24 cellular contexts compared by ENCODE assay signal in the genomic region with DNA sequence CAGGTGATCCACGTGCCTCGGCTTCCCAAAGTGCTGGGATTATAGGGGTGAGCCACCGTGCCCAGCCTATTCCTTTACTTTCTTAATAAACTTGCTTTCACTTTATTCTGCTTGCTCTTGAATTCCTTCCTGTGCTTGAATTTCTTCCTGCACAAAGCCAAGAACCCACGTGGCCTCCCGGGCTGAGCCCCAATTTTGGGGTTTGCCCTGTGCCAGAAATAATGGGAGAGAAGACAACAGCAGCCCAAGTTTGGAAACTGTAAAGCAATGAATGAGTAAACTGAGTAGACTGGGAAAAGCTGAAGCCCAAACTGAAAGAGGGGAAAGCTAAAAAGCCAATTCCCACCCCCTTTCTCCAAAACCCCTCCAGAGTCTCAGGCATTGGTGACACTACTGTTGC.
A peak's percentile ranks its signal among the peaks of the same experiment; 100 is the strongest.
DNase-seq lines count a peak whose midpoint lies in the region; ATAC-seq and TF ChIP-seq lines count a peak whose summit lies in the region.
"Had no signal": no experiment of that assay in that cellular context is flagged by ENCODE, and none has a peak within 500 bp of the region (broad histone marks: within the 10 kb centered on the region; RNA-seq: fewer than 3 reads in every experiment).

No MANE protein-coding gene starts in this region.

- ATAC-seq in left cardiac atrium (peak in 1 of 2 donors; percentile 82), Right ventricle myocardium inferior (no peak), psoas muscle (no peak)
- ATAC-seq in activated CD4-positive, alpha-beta T cell treated with anti-CD3 and anti-CD28 coated beads for 36 hours, result no peak
- ATAC-seq: left lobe of liver; right lobe of liver; stimulated activated effector memory CD8-positive, alpha-beta T cell treated with anti-CD3 and anti-CD28 coated beads, Interleukin-12 subunit alpha, Interleukin-12 subunit beta, amount 100 ng/mL, for 72 hours had no signal

- no peaks in the 10 kb centered on the region for H3K36me3 ChIP-seq in psoas muscle (ENCODE audit: insufficient read depth in 1 of 2, low read depth in 1 of 2)
- H3K36me3 ChIP-seq: BE2C, HAP-1, right lobe of liver, transverse colon, WERI-Rb-1 had no signal

- no peak overlapping the region for H3K27ac ChIP-seq in psoas muscle
- H3K27ac ChIP-seq: right lobe of liver, SK-N-MC, transverse colon, WERI-Rb-1 had no signal

- no peak overlapping the region for H3K4me3 Mint-ChIP-seq in activated CD4-positive, alpha-beta T cell treated with anti-CD3 and anti-CD28 coated beads for 36 hours
- H3K4me3 Mint-ChIP-seq in activated naive CD4-positive, alpha-beta T cell treated with anti-CD3 and anti-CD28 coated beads for 36 hours, result no peak overlapping the region
- H3K4me3 Mint-ChIP-seq: dendritic cell treated with granulocyte-macrophage colony-stimulating factor and Interleukin-4, amounts not matched to agents 40 ng/mL and 50 ng/mL, for 4 days; stimulated activated effector memory CD8-positive, alpha-beta T cell treated with anti-CD3 and anti-CD28 coated beads, Interleukin-12 subunit alpha, Interleukin-12 subunit beta, amount 100 ng/mL, for 72 hours had no signal

- H3K27me3 ChIP-seq in psoas muscle (ENCODE audit: insufficient read depth in 3 of 3, low read length in 2 of 3), result peaks cover 0 to 5% (median 0%) of the 10 kb centered on the region in 3 donors
- H3K27me3 ChIP-seq: BE2C, right lobe of liver, transverse colon had no signal

- peaks cover 13% of the 10 kb centered on the region for H3K27me3 Mint-ChIP-seq in activated CD4-positive, alpha-beta T cell treated with anti-CD3 and anti-CD28 coated beads for 36 hours
- peaks cover 7% of the 10 kb centered on the region for H3K27me3 Mint-ChIP-seq in activated naive CD4-positive, alpha-beta T cell treated with anti-CD3 and anti-CD28 coated beads for 36 hours (ENCODE audit: low read depth)

- CTCF ChIA-PET in activated CD4-positive, alpha-beta T cell treated with anti-CD3 and anti-CD28 coated beads for 36 hours (lab: Charles Lee), result no interaction called here
- CTCF ChIA-PET in activated naive CD4-positive, alpha-beta T cell treated with anti-CD3 and anti-CD28 coated beads for 36 hours (lab: Charles Lee), result interaction anchor here (0.5 kb wide), 1 partner anchor 22 kb away, joined by 3 read pairs; no protein-coding TSS in a partner anchor

- DNase-seq in left cardiac atrium, result peak; percentile 37
- DNase-seq in Right ventricle myocardium inferior (ENCODE audit: missing footprints), result no peak
- DNase-seq in head of caudate nucleus, result peak in 22 of 42 donors; percentile 25 to 73 (median 50)
- DNase-seq in psoas muscle, result peak; percentile 56 to 71
- no peak for DNase-seq in activated CD4-positive, alpha-beta T cell treated with anti-CD3 and anti-CD28 coated beads for 36 hours
- DNase-seq in NCI-H2081 treated with DMSO at 0.1 percent for 48 hours (lab: John Stamatoyannopoulos, UW), result no peak
- no peak for DNase-seq in NCI-H1436 (lab: John Stamatoyannopoulos, UW)
- DNase-seq in activated naive CD4-positive, alpha-beta T cell treated with anti-CD3 and anti-CD28 coated beads for 36 hours, result no peak
- DNase-seq: 8988T; activated CD4-positive, alpha-beta T cell treated with anti-CD3 and anti-CD28 coated beads, Interleukin-2, amount 50 U/mL, for 4 hours; activated gamma-delta T cell; BE2C; COR-L47; DND-41; Karpas-422; NCI-H1092 treated with DMSO at 0.1 percent for 48 hours; right lobe of liver; transverse colon; WERI-Rb-1 had no signal

- H3K9me3 Mint-ChIP-seq in activated CD4-positive, alpha-beta T cell treated with anti-CD3 and anti-CD28 coated beads for 36 hours (ENCODE audit: low read depth), result no peaks in the 10 kb centered on the region
- H3K9me3 Mint-ChIP-seq in activated naive CD4-positive, alpha-beta T cell treated with anti-CD3 and anti-CD28 coated beads for 36 hours, result peaks cover 2% of the 10 kb centered on the region
- H3K9me3 Mint-ChIP-seq: dendritic cell treated with granulocyte-macrophage colony-stimulating factor and Interleukin-4, amounts not matched to agents 40 ng/mL and 50 ng/mL, for 4 days; stimulated activated effector memory CD8-positive, alpha-beta T cell treated with anti-CD3 and anti-CD28 coated beads, Interleukin-12 subunit alpha, Interleukin-12 subunit beta, amount 100 ng/mL, for 72 hours had no signal

- no peak overlapping the region for H3K27ac Mint-ChIP-seq in activated CD4-positive, alpha-beta T cell treated with anti-CD3 and anti-CD28 coated beads for 36 hours
- H3K27ac Mint-ChIP-seq in activated naive CD4-positive, alpha-beta T cell treated with anti-CD3 and anti-CD28 coated beads for 36 hours, result no peak overlapping the region
- H3K27ac Mint-ChIP-seq: dendritic cell treated with granulocyte-macrophage colony-stimulating factor and Interleukin-4, amounts not matched to agents 40 ng/mL and 50 ng/mL, for 4 days; stimulated activated effector memory CD8-positive, alpha-beta T cell treated with anti-CD3 and anti-CD28 coated beads, Interleukin-12 subunit alpha, Interleukin-12 subunit beta, amount 100 ng/mL, for 72 hours had no signal

- no peaks in the 10 kb centered on the region for H3K4me1 ChIP-seq in psoas muscle
- H3K4me1 ChIP-seq: right lobe of liver, transverse colon had no signal

- no peak for TF ChIP-seq CTCF in psoas muscle (IDR thresholded peaks at IDR 0.05)

- intact Hi-C loops in left cardiac atrium (cut with DNase I) (no loop called here), Right ventricle myocardium inferior (cut with DNase I) (no loop called here), head of caudate nucleus (cut with DNase I) (no loop called here), psoas muscle (cut with DNase I) (no loop called here)
- intact Hi-C loops in activated CD4-positive, alpha-beta T cell treated with anti-CD3 and anti-CD28 coated beads for 36 hours (cut with DNase I, micrococcal nuclease), result no loop called here
- intact Hi-C loops in activated naive CD4-positive, alpha-beta T cell treated with anti-CD3 and anti-CD28 coated beads for 36 hours (cut with micrococcal nuclease), result no loop called here

- no peaks in the 10 kb centered on the region for H3K36me3 Mint-ChIP-seq in activated CD4-positive, alpha-beta T cell treated with anti-CD3 and anti-CD28 coated beads for 36 hours (ENCODE audit: low read depth)
- H3K36me3 Mint-ChIP-seq in activated naive CD4-positive, alpha-beta T cell treated with anti-CD3 and anti-CD28 coated beads for 36 hours (ENCODE audit: low read depth), result no peaks in the 10 kb centered on the region
- H3K36me3 Mint-ChIP-seq: stimulated activated effector memory CD8-positive, alpha-beta T cell treated with anti-CD3 and anti-CD28 coated beads, Interleukin-12 subunit alpha, Interleukin-12 subunit beta, amount 100 ng/mL, for 72 hours had no signal

- H3K9me3 ChIP-seq in psoas muscle, result no peaks in the 10 kb centered on the region
- H3K9me3 ChIP-seq: BE2C, HAP-1, right lobe of liver, transverse colon had no signal

- no peak overlapping the region for H3K4me3 ChIP-seq in psoas muscle
- H3K4me3 ChIP-seq: HAP-1, right lobe of liver, SK-N-MC, transverse colon had no signal

- POLR2A ChIA-PET in activated CD4-positive, alpha-beta T cell treated with anti-CD3 and anti-CD28 coated beads for 36 hours (lab: Charles Lee), result no interaction called here

- 22 to 38% (median 22%) methylated on average over 5 of the region's 5 CpGs for WGBS in psoas muscle, 3 donors

- H3K4me1 Mint-ChIP-seq in activated CD4-positive, alpha-beta T cell treated with anti-CD3 and anti-CD28 coated beads for 36 hours, result peaks cover 9% of the 10 kb centered on the region
- H3K4me1 Mint-ChIP-seq in activated naive CD4-positive, alpha-beta T cell treated with anti-CD3 and anti-CD28 coated beads for 36 hours (ENCODE audit: low read depth), result peaks cover 6% of the 10 kb centered on the region
- H3K4me1 Mint-ChIP-seq: stimulated activated effector memory CD8-positive, alpha-beta T cell treated with anti-CD3 and anti-CD28 coated beads, Interleukin-12 subunit alpha, Interleukin-12 subunit beta, amount 100 ng/mL, for 72 hours had no signal

Comparison
In these comparisons a context has a peak if more than half of its experiments do, and no peak if none do; other contexts are left out.
1. DNase-seq: peak in left cardiac atrium (single experiment), head of caudate nucleus (22 of 42) and psoas muscle (2 of 2); none in Right ventricle myocardium inferior (single experiment), activated CD4-positive, alpha-beta T cell treated with anti-CD3 and anti-CD28 coated beads for 36 hours (single experiment), NCI-H2081 treated with DMSO at 0.1 percent for 48 hours (single experiment), NCI-H1436 (single experiment) and activated naive CD4-positive, alpha-beta T cell treated with anti-CD3 and anti-CD28 coated beads for 36 hours (single experiment).